ENCODE assay signal across 26 cellular contexts in genomic region chr1:199297901-199298300, GRCh38.
"Had no signal": no experiment of that assay in that cellular context is flagged by ENCODE, and none has a peak within 500 bp of the region (broad histone marks: within the 10 kb centered on the region; RNA-seq: fewer than 3 reads in every experiment).

No MANE protein-coding gene starts in this region.

- H3K36me3 Mint-ChIP-seq: activated naive CD8-positive, alpha-beta T cell treated with anti-CD3 and anti-CD28 coated beads for 36 hours; immature natural killer cell; mesothelial cell of epicardium; naive thymus-derived CD8-positive, alpha-beta T cell; neural progenitor cell; T-cell; WTC11 had no signal

- ATAC-seq: activated T-cell treated with anti-CD3 and anti-CD28 coated beads, Interleukin-2, amount 50 U/mL, for 4 hours; left lobe of liver; lower lobe of right lung; naive thymus-derived CD8-positive, alpha-beta T cell; stimulated activated naive CD8-positive, alpha-beta T cell treated with anti-CD3 and anti-CD28 coated beads, Interleukin-15, Interleukin-2, amounts not matched to agents 100 U/mL and 50 U/mL, for 24 hours; T-cell; WTC11 had no signal

- DNase-seq: activated CD8-positive, alpha-beta memory T cell treated with anti-CD3 and anti-CD28 coated beads for 24 hours; activated CD8-positive, alpha-beta memory T cell treated with anti-CD3 and anti-CD28 coated beads, Interleukin-2, amount 50 U/mL, for 4 hours; activated naive CD4-positive, alpha-beta T cell; activated naive CD8-positive, alpha-beta T cell treated with anti-CD3 and anti-CD28 coated beads for 36 hours; activated T-cell treated with anti-CD3 and anti-CD28 coated beads, Interleukin-2, amount 50 U/mL, for 4 hours; amygdala; cerebellar nuclear complex; foreskin keratinocyte; immature natural killer cell; lower lobe of right lung; naive thymus-derived CD8-positive, alpha-beta T cell; ovary; stimulated activated CD4-positive, alpha-beta T cell treated with anti-CD3 and anti-CD28 coated beads, Interleukin-12 subunit alpha, Interleukin-12 subunit beta, amount 100 ng/mL, for 4 hours; stimulated activated CD4-positive, alpha-beta T cell treated with anti-CD3 and anti-CD28 coated beads, Interleukin-4, amount 100 ng/mL, for 4 hours; stimulated activated naive CD8-positive, alpha-beta T cell treated with anti-CD3 and anti-CD28 coated beads, Interleukin-15, Interleukin-2, amounts not matched to agents 100 U/mL and 50 U/mL, for 24 hours; T-cell; upper lobe of left lung had no signal

- H3K27ac Mint-ChIP-seq: activated naive CD8-positive, alpha-beta T cell treated with anti-CD3 and anti-CD28 coated beads for 36 hours; activated T-helper 2 cell treated with anti-CD3 and anti-CD28 coated beads, Interferon-gamma antibody, Interleukin-2, Interleukin-4, amounts not matched to agents 10 μg/mL and 5 μg/mL and 100 μg/mL, durations not matched to agents 14 hours and 24 hours and 36 hours; immature natural killer cell; mesothelial cell of epicardium; naive thymus-derived CD8-positive, alpha-beta T cell; neural progenitor cell; T-cell; T-helper 2 cell treated with Interferon-gamma antibody and Interleukin-4, amounts not matched to agents 5 μg/mL and 100 μg/mL, for 36 hours; WTC11 had no signal

- H3K9me3 Mint-ChIP-seq: activated naive CD8-positive, alpha-beta T cell treated with anti-CD3 and anti-CD28 coated beads for 36 hours; activated T-cell treated with anti-CD3 and anti-CD28 coated beads, Interleukin-2, amount 50 U/mL, for 4 hours; activated T-helper 2 cell treated with anti-CD3 and anti-CD28 coated beads, Interferon-gamma antibody, Interleukin-2, Interleukin-4, amounts not matched to agents 10 μg/mL and 5 μg/mL and 100 μg/mL, durations not matched to agents 14 hours and 24 hours and 36 hours; immature natural killer cell; mesothelial cell of epicardium; naive thymus-derived CD8-positive, alpha-beta T cell; neural progenitor cell; T-cell; T-helper 2 cell treated with Interferon-gamma antibody and Interleukin-4, amounts not matched to agents 5 μg/mL and 100 μg/mL, for 36 hours had no signal

- H3K4me3 ChIP-seq: coronary artery, lower lobe of right lung, neural progenitor cell, ovary, prostate gland, right atrium auricular region, upper lobe of left lung had no signal
